ENCODE assay signal across 22 cellular contexts in the genomic region with DNA sequence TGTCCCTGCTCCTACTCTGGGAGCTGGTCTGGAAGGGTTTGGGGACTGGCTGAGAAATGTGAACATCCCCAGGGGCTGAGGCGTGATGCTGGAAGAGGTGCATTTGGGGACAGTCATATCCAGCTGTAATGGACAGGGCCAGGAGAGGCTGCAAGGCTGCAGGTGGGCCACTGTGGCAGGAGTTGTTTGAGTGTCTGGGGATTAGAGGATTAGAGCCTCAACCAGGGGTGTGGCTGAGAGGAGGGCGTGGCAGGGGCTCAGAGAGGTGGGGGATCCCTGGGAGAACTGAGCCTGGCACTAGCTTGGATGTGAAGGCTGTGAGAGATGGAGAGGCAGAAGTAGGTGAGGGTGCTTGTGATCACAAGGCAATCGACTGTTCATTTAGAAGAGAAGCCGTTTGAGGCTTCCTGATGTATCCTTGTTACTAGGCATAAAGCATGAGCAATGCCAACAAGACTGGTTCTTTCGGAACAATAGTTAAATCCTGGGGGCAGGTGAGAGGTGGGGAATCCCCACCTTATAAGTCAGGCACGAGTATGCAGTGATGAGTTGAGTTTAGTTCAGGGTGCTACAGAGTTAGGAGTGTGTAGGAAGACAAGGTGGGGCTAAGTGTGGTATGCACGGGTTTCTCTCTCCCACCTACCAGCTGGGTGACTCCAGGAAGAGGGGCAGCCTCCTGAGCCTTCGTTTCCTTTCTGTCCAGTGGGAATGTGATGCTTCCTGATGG. TPM values are rescaled to one million over a fixed set of nuclear protein-coding genes. Genes with fewer than 3 reads are reported as not detected.
A peak's percentile ranks its signal among the peaks of the same experiment; 100 is the strongest.
DNase-seq lines count a peak whose midpoint lies in the region; ATAC-seq and TF ChIP-seq lines count a peak whose summit lies in the region.
"Had no signal": no experiment of that assay in that cellular context is flagged by ENCODE, and none has a peak within 500 bp of the region (broad histone marks: within the 10 kb centered on the region; RNA-seq: fewer than 3 reads in every experiment).

No MANE protein-coding gene starts in this region.

- no peak overlapping the region for H2AFZ ChIP-seq in Karpas-422 (ENCODE audit: low read length)

- no peak overlapping the region for H3K4me3 Mint-ChIP-seq in activated naive CD8-positive, alpha-beta T cell
- no peak overlapping the region for H3K4me3 Mint-ChIP-seq in activated naive CD8-positive, alpha-beta T cell treated with anti-CD3 and anti-CD28 coated beads for 36 hours
- no peak overlapping the region for H3K4me3 Mint-ChIP-seq in stimulated activated naive CD8-positive, alpha-beta T cell treated with anti-CD3 and anti-CD28 coated beads, Interleukin-15, amount 100 ng/mL, for 72 hours
- peak overlapping the region in 1 of 10 donors; percentile 13 for H3K4me3 Mint-ChIP-seq in naive thymus-derived CD4-positive, alpha-beta T cell
- H3K4me3 Mint-ChIP-seq: IgD-negative memory B cell had no signal

- DNase-seq in activated naive CD8-positive, alpha-beta T cell treated with anti-CD3 and anti-CD28 coated beads for 36 hours: no peak
- DNase-seq in Karpas-422: no peak
- DNase-seq in stimulated activated naive CD8-positive, alpha-beta T cell treated with anti-CD3 and anti-CD28 coated beads, Interleukin-15, amount 100 ng/mL, for 72 hours: no peak
- no peak for DNase-seq in naive thymus-derived CD4-positive, alpha-beta T cell
- DNase-seq in gastrocnemius medialis: no peak
- DNase-seq in H4 (ENCODE audit: low spot score): no peak
- DNase-seq: C1 segment of cervical spinal cord, H7, MM.1S, NCI-H1092, NCI-H1436 treated with DMSO at 0.1 percent for 48 hours, NCI-H2081, NCI-H2171 treated with DMSO at 0.1 percent for 48 hours, NCI-H446, NCI-H774, PC-3, SIG-M5 had no signal

- H3K9me3 ChIP-seq in Karpas-422 (ENCODE audit: low read length): no peaks in the 10 kb centered on the region
- H3K9me3 ChIP-seq in naive thymus-derived CD4-positive, alpha-beta T cell (ENCODE audit: control insufficient read depth in 2 of 3, low read length in 3 of 3): no peaks in the 10 kb centered on the region
- no peaks in the 10 kb centered on the region for H3K9me3 ChIP-seq in gastrocnemius medialis

- no peak overlapping the region; the same call in 1 of the 2 replicates for H3K9ac ChIP-seq in Karpas-422 (ENCODE audit: low read length)

- peak overlapping the region; percentile 16 for H3K27ac Mint-ChIP-seq in activated naive CD8-positive, alpha-beta T cell
- no peak overlapping the region for H3K27ac Mint-ChIP-seq in activated naive CD8-positive, alpha-beta T cell treated with anti-CD3 and anti-CD28 coated beads for 36 hours
- H3K27ac Mint-ChIP-seq in stimulated activated naive CD8-positive, alpha-beta T cell treated with anti-CD3 and anti-CD28 coated beads, Interleukin-15, amount 100 ng/mL, for 72 hours: no peak overlapping the region
- peak overlapping the region in 1 of 9 donors; percentile 93 for H3K27ac Mint-ChIP-seq in naive thymus-derived CD4-positive, alpha-beta T cell
- H3K27ac Mint-ChIP-seq: IgD-negative memory B cell had no signal

- H3K36me3 ChIP-seq in Karpas-422 (ENCODE audit: insufficient read depth, low read length): no peaks in the 10 kb centered on the region
- no peaks in the 10 kb centered on the region for H3K36me3 ChIP-seq in naive thymus-derived CD4-positive, alpha-beta T cell (ENCODE audit: control insufficient read depth in 2 of 3, insufficient read depth in 3 of 3, low read length in 3 of 3)
- no peaks in the 10 kb centered on the region for H3K36me3 ChIP-seq in gastrocnemius medialis

- H4K20me1 ChIP-seq in Karpas-422 (ENCODE audit: insufficient read depth, low read depth, low read length): no peaks in the 10 kb centered on the region

- H3K27ac ChIP-seq in Karpas-422 (ENCODE audit: low read length) (no peak overlapping the region), gastrocnemius medialis (no peak overlapping the region)
- no peak overlapping the region for H3K27ac ChIP-seq in naive thymus-derived CD4-positive, alpha-beta T cell (ENCODE audit: low read depth, low read length)
- H3K27ac ChIP-seq: RWPE1 had no signal

- H3K4me2 ChIP-seq in Karpas-422 (ENCODE audit: low read depth, low read length, poor library complexity, severe bottlenecking): peak overlapping the region; percentile 52

- H3K4me3 ChIP-seq in Karpas-422 (ENCODE audit: low read length) (no peak overlapping the region), gastrocnemius medialis (no peak overlapping the region)
- no peak overlapping the region for H3K4me3 ChIP-seq in naive thymus-derived CD4-positive, alpha-beta T cell (ENCODE audit: low read length)

- POLR2A ChIA-PET in naive thymus-derived CD4-positive, alpha-beta T cell (lab: Charles Lee): interaction anchor here (0.6 kb wide), 1 partner anchor 21 kb away, joined by 3 read pairs; no protein-coding TSS in a partner anchor

- no peak for TF ChIP-seq POLR2A in gastrocnemius medialis (IDR thresholded peaks at IDR 0.05)

- no peaks in the 10 kb centered on the region for H3K79me2 ChIP-seq in Karpas-422 (ENCODE audit: low read length)

- in situ Hi-C loops in gastrocnemius medialis (cut with MboI; ENCODE audit: low sequenced_read_pairs in 4 of 4): no loop called here

- peaks cover 38% of the 10 kb centered on the region for H3K4me1 ChIP-seq in Karpas-422 (ENCODE audit: low read length)
- H3K4me1 ChIP-seq in naive thymus-derived CD4-positive, alpha-beta T cell (ENCODE audit: control insufficient read depth in 2 of 2, insufficient read depth in 2 of 2, low read length in 2 of 2): peaks cover 0 to 2% of the 10 kb centered on the region in 2 donors
- H3K4me1 ChIP-seq in gastrocnemius medialis: peaks cover 19 to 23% of the 10 kb centered on the region in 2 donors

- H3K36me3 Mint-ChIP-seq in activated naive CD8-positive, alpha-beta T cell: no peaks in the 10 kb centered on the region
- peaks cover 6% of the 10 kb centered on the region for H3K36me3 Mint-ChIP-seq in activated naive CD8-positive, alpha-beta T cell treated with anti-CD3 and anti-CD28 coated beads for 36 hours
- H3K36me3 Mint-ChIP-seq in naive thymus-derived CD4-positive, alpha-beta T cell: peaks cover 0 to 4% (median 2%) of the 10 kb centered on the region in 5 donors

- H3K27me3 Mint-ChIP-seq in activated naive CD8-positive, alpha-beta T cell: no peaks in the 10 kb centered on the region
- no peaks in the 10 kb centered on the region for H3K27me3 Mint-ChIP-seq in activated naive CD8-positive, alpha-beta T cell treated with anti-CD3 and anti-CD28 coated beads for 36 hours
- no peaks in the 10 kb centered on the region for H3K27me3 Mint-ChIP-seq in stimulated activated naive CD8-positive, alpha-beta T cell treated with anti-CD3 and anti-CD28 coated beads, Interleukin-15, amount 100 ng/mL, for 72 hours
- peaks cover 0 to 16% (median 0%) of the 10 kb centered on the region in 5 donors for H3K27me3 Mint-ChIP-seq in naive thymus-derived CD4-positive, alpha-beta T cell

- H3K9me2 ChIP-seq in Karpas-422 (replicated peaks; ENCODE audit: insufficient read depth, low read length): no peaks in the 10 kb centered on the region

- TF ChIP-seq CTCF in gastrocnemius medialis (IDR thresholded peaks at IDR 0.05 in 4 of 5, conservative IDR thresholded peaks at IDR 0.05 in 1 of 5): no peak

- intact Hi-C loops in naive thymus-derived CD4-positive, alpha-beta T cell (cut with micrococcal nuclease): no loop called here
- intact Hi-C loops in gastrocnemius medialis (cut with DNase I; ENCODE audit: low total_unique reads): no loop called here

- peaks cover 33% of the 10 kb centered on the region for H3K4me1 Mint-ChIP-seq in activated naive CD8-positive, alpha-beta T cell (ENCODE audit: low read depth)
- H3K4me1 Mint-ChIP-seq in activated naive CD8-positive, alpha-beta T cell treated with anti-CD3 and anti-CD28 coated beads for 36 hours: peaks cover 27% of the 10 kb centered on the region
- peaks cover 37% of the 10 kb centered on the region for H3K4me1 Mint-ChIP-seq in stimulated activated naive CD8-positive, alpha-beta T cell treated with anti-CD3 and anti-CD28 coated beads, Interleukin-15, amount 100 ng/mL, for 72 hours
- peaks cover 3 to 66% (median 32%) of the 10 kb centered on the region in 7 donors for H3K4me1 Mint-ChIP-seq in naive thymus-derived CD4-positive, alpha-beta T cell
- H3K4me1 Mint-ChIP-seq: IgD-negative memory B cell had no signal

- H3K27me3 ChIP-seq in Karpas-422 (ENCODE audit: low read length): no peaks in the 10 kb centered on the region
- no peaks in the 10 kb centered on the region for H3K27me3 ChIP-seq in naive thymus-derived CD4-positive, alpha-beta T cell (ENCODE audit: control insufficient read depth in 2 of 2, insufficient read depth in 2 of 2, low read length in 2 of 2)
- no peaks in the 10 kb centered on the region for H3K27me3 ChIP-seq in gastrocnemius medialis

- H3K9me3 Mint-ChIP-seq in activated naive CD8-positive, alpha-beta T cell (ENCODE audit: low read depth): no peaks in the 10 kb centered on the region
- H3K9me3 Mint-ChIP-seq in activated naive CD8-positive, alpha-beta T cell treated with anti-CD3 and anti-CD28 coated beads for 36 hours: no peaks in the 10 kb centered on the region
- no peaks in the 10 kb centered on the region for H3K9me3 Mint-ChIP-seq in stimulated activated naive CD8-positive, alpha-beta T cell treated with anti-CD3 and anti-CD28 coated beads, Interleukin-15, amount 100 ng/mL, for 72 hours
- peaks cover 0 to 3% (median 0%) of the 10 kb centered on the region in 11 donors for H3K9me3 Mint-ChIP-seq in naive thymus-derived CD4-positive, alpha-beta T cell
- H3K9me3 Mint-ChIP-seq: IgD-negative memory B cell had no signal

- ATAC-seq in esophagus mucosa (peak; percentile 51), gastrocnemius medialis (no peak)
- peak; percentile 48 for ATAC-seq in stimulated activated naive CD8-positive, alpha-beta T cell treated with anti-CD3 and anti-CD28 coated beads, Interleukin-15, amount 100 ng/mL, for 72 hours
- ATAC-seq in naive thymus-derived CD4-positive, alpha-beta T cell: no peak
- ATAC-seq: PC-3, SK-N-SH treated with all-trans-retinoic acid at 6 μM for 48 hours had no signal

- CTCF ChIA-PET in naive thymus-derived CD4-positive, alpha-beta T cell (lab: Charles Lee): no interaction called here

RNA-seq across cellular contexts. Expression of a gene that starts 31.9 kb away (rescaled TPM):
- 1 to 10 TPM; 2.2 to 2.5 TPM for total RNA-seq in activated naive CD8-positive, alpha-beta T cell treated with anti-CD3 and anti-CD28 coated beads for 36 hours
- total RNA-seq in Karpas-422 (2014; rRNA removed; shearing (Covaris generic); ENCODE audit: low replicate concordance): 0.11 and 0.34 TPM in 2 replicates
- total RNA-seq in esophagus mucosa (0.68 TPM), gastrocnemius medialis (1 to 10 TPM; 2.8 to 5.7 (median 3.0) TPM)
- total RNA-seq in naive thymus-derived CD4-positive, alpha-beta T cell: 10 to 100 TPM in 2 of 5 experiments, 1 to 10 TPM in 2, under 1 TPM in 1; 0.19 to 11.5 (median 6.1) TPM
- 1 to 10 TPM; 1.3 to 3.5 TPM for polyA plus RNA-seq in naive thymus-derived CD4-positive, alpha-beta T cell
- 0.45 and 0.87 TPM in 2 replicates for total RNA-seq in H4 (2014; rRNA removed; shearing (Covaris generic))
- polyA plus RNA-seq: IgD-negative memory B cell had no signal

Comparison
In these comparisons a context has a peak if more than half of its experiments do, and no peak if none do; other contexts are left out.
1. ATAC-seq: peak in esophagus mucosa (single experiment) and stimulated activated naive CD8-positive, alpha-beta T cell treated with anti-CD3 and anti-CD28 coated beads, Interleukin-15, amount 100 ng/mL, for 72 hours (single experiment); none in naive thymus-derived CD4-positive, alpha-beta T cell (single experiment) and gastrocnemius medialis (0 of 2).